In genomic region chr12:114605918-114606317, GRCh38 we compare ENCODE assay signal across 35 cellular contexts.
"Had no signal": no experiment of that assay in that cellular context is flagged by ENCODE, and none has a peak within 500 bp of the region (broad histone marks: within the 10 kb centered on the region; RNA-seq: fewer than 3 reads in every experiment).

No MANE protein-coding gene starts in this region.

- H3K9me3 ChIP-seq: MG63 had no signal

- H3K36me3 ChIP-seq: MG63 had no signal

- H3K27me3 ChIP-seq: MG63 had no signal

- H3K4me3 ChIP-seq: MG63 had no signal

- DNase-seq: MG63, MM.1S, MV-4-11, NCI-H1048, NCI-H1092, NCI-H1092 treated with DMSO at 0.1 percent for 48 hours, NCI-H1105, NCI-H1105 treated with DMSO at 0.1 percent for 48 hours, NCI-H1417, NCI-H1417 treated with DMSO at 0.1 percent for 48 hours, NCI-H1436, NCI-H1436 treated with DMSO at 0.1 percent for 48 hours, NCI-H146, NCI-H1694, NCI-H1694 treated with DMSO at 0.1 percent for 48 hours, NCI-H187, NCI-H187 treated with DMSO at 0.1 percent for 48 hours, NCI-H1930, NCI-H2029, NCI-H2029 treated with DMSO at 0.1 percent for 48 hours, NCI-H2081, NCI-H2081 treated with DMSO at 0.1 percent for 48 hours, NCI-H2107, NCI-H2171, NCI-H2171 treated with DMSO at 0.1 percent for 48 hours, NCI-H2227 treated with DMSO at 0.1 percent for 48 hours, NCI-H226, NCI-H345, NCI-H446, NCI-H446 treated with DMSO at 0.1 percent for 48 hours, NCI-H510A, NCI-H510A treated with DMSO at 0.1 percent for 48 hours, NCI-H524, NCI-H524 treated with DMSO at 0.1 percent for 48 hours, NCI-H526 had no signal
